ENCODE assay signal across 19 cellular contexts in genomic region chr16:57770361-57770760, GRCh38.
"Had no signal": no experiment of that assay in that cellular context is flagged by ENCODE, and none has a peak within 500 bp of the region (broad histone marks: within the 10 kb centered on the region; RNA-seq: fewer than 3 reads in every experiment).

No MANE protein-coding gene starts in this region.

- H3K4me3 Mint-ChIP-seq: natural killer cell, neural crest cell had no signal

- H3K4me3 ChIP-seq: colonic mucosa, heart left ventricle, pancreas, tibial artery, upper lobe of left lung, uterus had no signal

- H3K9me3 Mint-ChIP-seq: natural killer cell, neural crest cell had no signal

- DNase-seq: colonic mucosa; effector CD4-positive, alpha-beta T cell; foreskin melanocyte; hypothalamus; mammary epithelial cell; natural killer cell; occipital lobe; small intestine; stimulated activated CD4-positive, alpha-beta T cell treated with anti-CD3 and anti-CD28 coated beads, Interleukin-12 subunit alpha, Interleukin-12 subunit beta, amount 100 ng/mL, for 4 hours; stimulated activated naive CD4-positive, alpha-beta T cell treated with Interleukin-2 at 50 U/mL for 16 hours; tibial artery; uterus had no signal

- H3K27me3 ChIP-seq: colonic mucosa, heart left ventricle, pancreas, tibial artery, upper lobe of left lung, uterus had no signal

- H3K27ac Mint-ChIP-seq: natural killer cell, progenitor cell of endocrine pancreas had no signal

- H3K4me1 ChIP-seq: colonic mucosa, tibial artery, uterus had no signal

- H3K27me3 Mint-ChIP-seq: progenitor cell of endocrine pancreas had no signal

- ATAC-seq: heart left ventricle, left lobe of liver, natural killer cell, pancreas, right cardiac atrium had no signal

- H3K36me3 Mint-ChIP-seq: natural killer cell had no signal

- H3K27ac ChIP-seq: colonic mucosa, heart left ventricle, pancreas, tibial artery, upper lobe of left lung, uterus had no signal

- H3K9me3 ChIP-seq: colonic mucosa, heart left ventricle, pancreas, tibial artery, upper lobe of left lung, uterus had no signal

- H3K36me3 ChIP-seq: colonic mucosa, uterus had no signal
